1 cellular context compared by ENCODE assay signal in genomic region chr11:21811572-21811971, GRCh38.
TF ChIP-seq lines count a peak whose summit lies in the region.

No MANE protein-coding gene starts in this region.

TF ChIP-seq in GM12878, 131 proteins besides CTCF, POLR2A, EP300 and RAD21 (continued from another document):
- TF ChIP-seq EGR1 (IDR thresholded peaks at IDR 0.05; ENCODE audit: borderline replicate concordance in 1 of 2, low read depth in 2 of 2, low read length in 2 of 2) (no peak), IKZF2 (IDR thresholded peaks at IDR 0.05) (no peak), GABPA (IDR thresholded peaks at IDR 0.05; ENCODE audit: low read depth) (no peak), SMAD1 (IDR thresholded peaks at IDR 0.05; ENCODE audit: low read depth, partially characterized antibody) (no peak), MYB (IDR thresholded peaks at IDR 0.05; ENCODE audit: borderline replicate concordance, low read depth, low read length) (no peak), JUND (IDR thresholded peaks at IDR 0.05; ENCODE audit: low read depth, low read length) (no peak)
TF ChIP-seq in GM12878: peak in this region for 0.
